8 cellular contexts compared by ENCODE assay signal in the genomic region with DNA sequence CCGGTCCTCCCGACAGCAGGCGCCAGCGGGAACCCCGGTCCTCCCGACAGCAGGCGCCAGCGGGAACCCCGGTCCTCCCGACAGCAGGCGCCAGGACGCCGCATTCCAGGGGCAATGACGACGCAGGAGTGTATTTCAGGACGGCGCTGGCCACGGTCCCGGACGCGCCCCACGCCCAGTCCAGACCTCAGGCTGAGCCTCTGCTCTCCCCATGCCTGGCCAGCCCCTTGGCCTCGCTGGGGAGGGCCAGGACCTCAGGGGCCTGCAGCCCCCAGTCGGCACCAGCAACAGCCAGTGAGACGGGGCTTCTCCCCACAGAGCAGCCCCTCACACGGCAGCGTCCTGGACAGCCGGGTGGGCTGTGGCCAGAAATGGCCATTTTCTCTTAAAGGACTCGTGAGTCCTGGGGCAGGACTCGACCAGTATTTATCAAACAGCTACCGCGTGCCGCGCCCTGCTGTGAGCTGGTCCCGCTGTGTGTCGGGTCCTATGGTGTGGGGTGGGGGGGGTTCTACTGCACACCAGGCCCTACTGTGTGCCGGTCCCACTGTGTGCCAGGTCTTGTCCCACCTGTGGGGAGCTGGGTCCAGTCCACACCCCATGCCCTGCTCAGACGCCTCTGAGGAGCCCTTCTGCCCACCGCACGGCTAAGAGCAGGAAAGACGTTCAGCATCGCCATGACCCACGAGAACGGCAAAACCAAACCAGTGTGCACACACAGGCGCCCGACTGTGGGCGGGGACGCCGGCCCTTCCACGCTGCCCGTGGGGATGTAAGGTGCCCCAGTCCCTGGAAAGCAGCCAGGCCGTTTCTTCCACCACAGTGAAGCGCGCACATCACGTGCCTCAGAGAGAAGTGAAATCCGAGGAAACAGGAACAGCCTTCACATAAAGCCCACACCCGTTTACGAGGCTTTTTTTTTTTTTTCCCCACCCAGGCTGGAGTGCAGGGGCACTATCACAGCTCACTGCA. TPM values are rescaled to one million over a fixed set of nuclear protein-coding genes. Genes with fewer than 3 reads are reported as not detected.
DNase-seq lines count a peak whose midpoint lies in the region; ATAC-seq and TF ChIP-seq lines count a peak whose summit lies in the region.

No MANE protein-coding gene starts in this region.

- DNase-seq in AG04449 (ENCODE audit: low read depth, low spot score), result no peak
- peak; percentile 45 for DNase-seq in HFFc6
- DNase-seq in activated naive CD4-positive, alpha-beta T cell treated with anti-CD3 and anti-CD28 coated beads, Interleukin-2, amount 10 ng/mL, durations not matched to agents 7 days and 5 days, result peak; percentile 35
- DNase-seq in right cardiac atrium, result peak; percentile 78 to 90 (median 90)
- DNase-seq in NCI-H2227 (lab: John Stamatoyannopoulos, UW; ENCODE audit: unreplicated experiment), result no peak
- DNase-seq in GM19240 (ENCODE audit: insufficient read length, low spot score), result no peak

- no peaks in the 10 kb centered on the region for H3K4me1 Mint-ChIP-seq in HFFc6 (ENCODE audit: low read depth)
- H3K4me1 Mint-ChIP-seq in activated naive CD4-positive, alpha-beta T cell treated with anti-CD3 and anti-CD28 coated beads, Interleukin-2, amount 10 ng/mL, durations not matched to agents 7 days and 5 days, result peaks cover 11% of the 10 kb centered on the region

- peak overlapping the region; percentile 36 for H3K4me3 ChIP-seq in AG04449 (ENCODE audit: low read depth, low read length)
- H3K4me3 ChIP-seq in right cardiac atrium (ENCODE audit: low read length), result no peak overlapping the region
- peak overlapping the region in 5 of 7 experiments; percentile 14 to 34 (median 21) for H3K4me3 ChIP-seq in skin epidermis

- CTCF ChIA-PET in AG04449 (lab: Yijun Ruan, JAX), result interaction anchor here (0.6 to 3.0 kb wide), 14 partner anchors 15 to 268 kb away, joined by 3 to 16 read pairs (median 4); partner anchors contain the start of genes COX19 and GET4
- CTCF ChIA-PET in activated naive CD4-positive, alpha-beta T cell treated with anti-CD3 and anti-CD28 coated beads, Interleukin-2, amount 10 ng/mL, durations not matched to agents 7 days and 5 days (lab: Charles Lee), result interaction anchor here (0.7 to 4.5 kb wide), 8 partner anchors 12 to 83 kb away, joined by 3 to 47 read pairs (median 4); partner anchors contain the start of gene ADAP1

- H3K9me3 ChIP-seq in right cardiac atrium (ENCODE audit: control insufficient read depth, low read length), result no peaks in the 10 kb centered on the region

- peak; percentile 45 to 83 for ATAC-seq in right cardiac atrium
- no peak for ATAC-seq in GM21529 (IDR thresholded peaks at IDR 0.05; ENCODE audit: unreplicated experiment)

- POLR2A ChIA-PET in AG04449 (lab: Yijun Ruan, JAX), result no interaction called here

- no peak overlapping the region for H3K4me3 Mint-ChIP-seq in HFFc6
- H3K4me3 Mint-ChIP-seq in activated naive CD4-positive, alpha-beta T cell treated with anti-CD3 and anti-CD28 coated beads, Interleukin-2, amount 10 ng/mL, durations not matched to agents 7 days and 5 days, result no peak overlapping the region

- H3K9me3 Mint-ChIP-seq in HFFc6, result no peaks in the 10 kb centered on the region
- H3K9me3 Mint-ChIP-seq in activated naive CD4-positive, alpha-beta T cell treated with anti-CD3 and anti-CD28 coated beads, Interleukin-2, amount 10 ng/mL, durations not matched to agents 7 days and 5 days, result no peaks in the 10 kb centered on the region

- no peaks in the 10 kb centered on the region for H3K4me1 ChIP-seq in right cardiac atrium (ENCODE audit: control insufficient read depth, insufficient read depth, low read length)

- no peaks in the 10 kb centered on the region for H3K36me3 Mint-ChIP-seq in HFFc6 (ENCODE audit: low read depth)
- no peaks in the 10 kb centered on the region for H3K36me3 Mint-ChIP-seq in activated naive CD4-positive, alpha-beta T cell treated with anti-CD3 and anti-CD28 coated beads, Interleukin-2, amount 10 ng/mL, durations not matched to agents 7 days and 5 days

- intact Hi-C loops in right cardiac atrium (cut with DNase I), result loop anchor here in 1 of 4 donors (10.0 kb wide), 1 partner anchor 155 kb away; no protein-coding TSS in a partner anchor

- 36% methylated on average over 56 of the region's 58 CpGs for WGBS in right cardiac atrium

- no peaks in the 10 kb centered on the region; the same call in none of the 2 replicates for H3K27me3 Mint-ChIP-seq in HFFc6 (ENCODE audit: insufficient read depth)
- H3K27me3 Mint-ChIP-seq in activated naive CD4-positive, alpha-beta T cell treated with anti-CD3 and anti-CD28 coated beads, Interleukin-2, amount 10 ng/mL, durations not matched to agents 7 days and 5 days, result peaks cover 43% of the 10 kb centered on the region

- H3K27me3 ChIP-seq in right cardiac atrium (ENCODE audit: control insufficient read depth, insufficient read depth), result no peaks in the 10 kb centered on the region

- no peak overlapping the region for H3K27ac Mint-ChIP-seq in HFFc6
- no peak overlapping the region for H3K27ac Mint-ChIP-seq in activated naive CD4-positive, alpha-beta T cell treated with anti-CD3 and anti-CD28 coated beads, Interleukin-2, amount 10 ng/mL, durations not matched to agents 7 days and 5 days

- H3K27ac ChIP-seq in right cardiac atrium (ENCODE audit: low read length), result no peak overlapping the region
- H3K27ac ChIP-seq in skin epidermis, result peak overlapping the region in 3 of 21 experiments; percentile 6 to 35 (median 22)

- TF ChIP-seq CTCF in AG04449 (IDR thresholded peaks at IDR 0.05; ENCODE audit: insufficient read depth, low read length, missing control alignments) (no peak), HFFc6 (IDR thresholded peaks at IDR 0.05) (no peak)

RNA-seq across cellular contexts. Expression of gene GET4, which starts 33.3 kb away (rescaled TPM):
- total RNA-seq in HFFc6 (2021; fragmentation: NEBNext Ultra II Directional; extraction: Animal tissue kit (Norgen Biotek cat#: 25700)), result 10 to 100 TPM; 21.3 to 26.3 (median 25.5) TPM
- 10 to 100 TPM; 20.1 to 23.6 (median 22.2) TPM for total RNA-seq in right cardiac atrium
- 22.2 TPM for polyA plus RNA-seq in right cardiac atrium

RNA-seq across cellular contexts. Expression of gene ADAP1, which starts 44.8 kb away (rescaled TPM):
- 1 to 10 TPM in 2 of 6 experiments, under 1 TPM in 4; 0.64 to 1.1 (median 0.90) TPM for total RNA-seq in HFFc6 (2021; fragmentation: NEBNext Ultra II Directional; extraction: Animal tissue kit (Norgen Biotek cat#: 25700))
- total RNA-seq in right cardiac atrium, result 1 to 10 TPM; 4.8 to 7.1 (median 6.4) TPM
- 8.4 TPM for polyA plus RNA-seq in right cardiac atrium

Comparison
In these comparisons a context has a peak if more than half of its experiments do, and no peak if none do; other contexts are left out.
1. DNase-seq: peak in HFFc6 (single experiment), activated naive CD4-positive, alpha-beta T cell treated with anti-CD3 and anti-CD28 coated beads, Interleukin-2, amount 10 ng/mL, durations not matched to agents 7 days and 5 days (single experiment) and right cardiac atrium (3 of 3); none in AG04449 (single experiment), NCI-H2227 (single experiment) and GM19240 (single experiment).